Comparison of ENCODE assay signal across 1 cellular context in genomic region chr5:39115644-39116346, GRCh38.
TF ChIP-seq lines count a peak whose summit lies in the region.

No MANE protein-coding gene starts in this region.

TF ChIP-seq in IMR-90, 13 proteins besides CTCF, POLR2A, EP300 and RAD21:
- TF ChIP-seq ELK1 (IDR thresholded peaks at IDR 0.05; ENCODE audit: borderline replicate concordance, low read depth, low read length) (no peak), MXI1 (IDR thresholded peaks at IDR 0.05; ENCODE audit: borderline replicate concordance, low read depth, low read length) (no peak), SMC3 (IDR thresholded peaks at IDR 0.05; ENCODE audit: low read depth, low read length) (no peak), RFX5 (IDR thresholded peaks at IDR 0.05; ENCODE audit: low read depth, low read length) (no peak), USF2 (IDR thresholded peaks at IDR 0.05; ENCODE audit: low read depth, low read length) (no peak), FOS (IDR thresholded peaks at IDR 0.05; ENCODE audit: low read depth, low read length) (no peak), NFE2L2 (IDR thresholded peaks at IDR 0.05; ENCODE audit: low read depth, low read length) (no peak)
TF ChIP-seq in IMR-90: peak in this region for 0.
